In the genomic region with DNA sequence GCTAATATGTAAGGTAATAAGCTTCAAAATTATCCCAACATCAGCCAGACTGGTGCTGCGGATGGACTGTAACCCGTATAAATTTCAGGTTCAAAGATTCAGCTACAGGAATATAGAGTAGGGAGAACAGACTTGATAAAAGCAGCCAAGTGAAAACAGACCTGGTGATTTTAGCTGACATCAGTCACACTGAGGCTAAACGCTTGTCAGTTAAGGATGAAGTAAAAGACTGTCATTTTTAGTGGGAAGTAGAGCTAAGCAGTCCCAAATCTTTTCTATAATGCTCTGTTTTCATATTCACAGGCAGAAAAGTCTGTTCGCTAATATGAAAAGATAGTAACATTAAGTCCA, we compare ENCODE assay signal across 12 cellular contexts. TPM values are rescaled to one million over a fixed set of nuclear protein-coding genes. Genes with fewer than 3 reads are reported as not detected.
DNase-seq lines count a peak whose midpoint lies in the region; ATAC-seq and TF ChIP-seq lines count a peak whose summit lies in the region.
"Had no signal": no experiment of that assay in that cellular context is flagged by ENCODE, and none has a peak within 500 bp of the region (broad histone marks: within the 10 kb centered on the region; RNA-seq: fewer than 3 reads in every experiment).

No MANE protein-coding gene starts in this region.

- no peak overlapping the region for H3K4me3 Mint-ChIP-seq in immature natural killer cell
- H3K4me3 Mint-ChIP-seq: B cell; T-helper 2 cell treated with Interferon-gamma antibody and Interleukin-4, amounts not matched to agents 5 μg/mL and 100 μg/mL, for 36 hours had no signal

- peaks cover 0 to 12% (median 9%) of the 10 kb centered on the region in 3 donors for H3K27me3 Mint-ChIP-seq in immature natural killer cell (ENCODE audit: low read depth in 3 of 3)

- H3K4me1 ChIP-seq in left ventricle myocardium inferior: peaks cover 30% of the 10 kb centered on the region

- in situ Hi-C loops in ACHN (cut with HindIII; ENCODE audit: low pct_ligation_motif_present, low pct_unique_long_range_greater_than_20kb, low sequenced_read_pairs): no loop called here

- H3K9me3 ChIP-seq in WERI-Rb-1 (ENCODE audit: severe bottlenecking) (no peaks in the 10 kb centered on the region), left ventricle myocardium inferior (replicated peaks) (no peaks in the 10 kb centered on the region)

- DNase-seq in ACHN (peak; percentile 62), WERI-Rb-1 (no peak), left ventricle myocardium inferior (no peak), pons (ENCODE audit: low spot score) (peak; percentile 34), NAMALWA (ENCODE audit: low spot score) (no peak), immature natural killer cell (no peak)
- DNase-seq in effector CD4-positive, alpha-beta T cell: no peak
- DNase-seq: activated T-cell treated with anti-CD3 and anti-CD28 coated beads, Interleukin-2, amount 50 U/mL, for 48 hours; NCI-H526 treated with DMSO at 0.1 percent for 48 hours had no signal

- no peak overlapping the region for H3K4me3 ChIP-seq in WERI-Rb-1 (ENCODE audit: low read depth, low read length)
- H3K4me3 ChIP-seq in left ventricle myocardium inferior: no peak overlapping the region

- no peak for TF ChIP-seq CTCF in WERI-Rb-1 (IDR thresholded peaks at IDR 0.05; ENCODE audit: low read depth, low read length)
- TF ChIP-seq CTCF in left ventricle myocardium inferior (IDR thresholded peaks at IDR 0.05; ENCODE audit: borderline replicate concordance): no peak

- H3K36me3 Mint-ChIP-seq in immature natural killer cell: no peaks in the 10 kb centered on the region

- no peaks in the 10 kb centered on the region for H3K27me3 ChIP-seq in WERI-Rb-1 (ENCODE audit: insufficient read depth, low read depth, severe bottlenecking)
- H3K27me3 ChIP-seq in left ventricle myocardium inferior (ENCODE audit: low read depth): no peaks in the 10 kb centered on the region

- no peaks in the 10 kb centered on the region for H3K9me3 Mint-ChIP-seq in immature natural killer cell
- H3K9me3 Mint-ChIP-seq: T-helper 2 cell treated with Interferon-gamma antibody and Interleukin-4, amounts not matched to agents 5 μg/mL and 100 μg/mL, for 36 hours had no signal

- intact Hi-C loops in left ventricle myocardium inferior (cut with micrococcal nuclease): no loop called here

- no peak overlapping the region for H3K27ac Mint-ChIP-seq in immature natural killer cell
- H3K27ac Mint-ChIP-seq: B cell; T-helper 2 cell treated with Interferon-gamma antibody and Interleukin-4, amounts not matched to agents 5 μg/mL and 100 μg/mL, for 36 hours had no signal

- no peak for ATAC-seq in GM21723 (IDR thresholded peaks at IDR 0.05; ENCODE audit: unreplicated experiment)

- 0 out of 2 replicates have a peak overlapping the region, but pooled peaks have one; percentile 2 for H3K27ac ChIP-seq in WERI-Rb-1
- H3K27ac ChIP-seq in left ventricle myocardium inferior (replicated peaks): peak overlapping the region; percentile 73

- H3K36me3 ChIP-seq in WERI-Rb-1 (no peaks in the 10 kb centered on the region), left ventricle myocardium inferior (no peaks in the 10 kb centered on the region)

- H3K4me1 Mint-ChIP-seq in immature natural killer cell: no peaks in the 10 kb centered on the region
- H3K4me1 Mint-ChIP-seq: B cell had no signal

RNA-seq across cellular contexts. Expression of gene CMTM4, which starts 35.4 kb away (rescaled TPM):
- 11.3 TPM for total RNA-seq in left ventricle myocardium inferior
- polyA plus RNA-seq in immature natural killer cell: under 1 TPM in 1 of 3 donors, not detected in 2; 0.19 TPM

RNA-seq across cellular contexts. Expression of gene CMTM3, which starts 56.7 kb away (rescaled TPM):
- total RNA-seq in left ventricle myocardium inferior: 8.3 TPM
- polyA plus RNA-seq in immature natural killer cell: 100 to 1,000 TPM in 2 of 3 donors, 10 to 100 TPM in 1; 83.5 to 145 (median 127) TPM

Comparison
In these comparisons a context has a peak if more than half of its experiments do, and no peak if none do; other contexts are left out.
1. DNase-seq: peak in ACHN (single experiment) and pons (single experiment); none in WERI-Rb-1 (single experiment), left ventricle myocardium inferior (single experiment), NAMALWA (single experiment), effector CD4-positive, alpha-beta T cell (single experiment) and immature natural killer cell (0 of 3).